Comparison of ENCODE assay signal across 1 cellular context in the genomic region with DNA sequence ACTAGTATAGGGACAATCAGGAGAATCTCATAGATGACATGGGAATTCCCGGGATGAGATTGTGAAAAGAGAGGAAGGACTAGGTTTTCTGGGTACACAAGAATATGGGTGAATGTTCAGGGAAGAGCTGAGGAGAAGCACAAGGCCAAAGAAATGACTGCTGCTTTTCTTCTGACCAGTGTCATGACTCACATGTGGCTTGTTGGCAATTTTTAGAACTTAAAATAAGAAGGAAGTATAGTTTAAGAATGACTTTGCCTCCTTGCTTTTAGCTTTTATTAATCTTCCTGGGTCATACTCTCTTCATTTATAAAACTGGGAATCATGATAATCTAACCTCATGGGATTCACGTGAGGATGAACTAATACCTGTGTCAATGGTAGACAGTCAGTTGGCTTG.
TF ChIP-seq lines count a peak whose summit lies in the region.

No MANE protein-coding gene starts in this region.

TF ChIP-seq in IMR-90, 13 proteins besides CTCF, POLR2A, EP300 and RAD21:
- TF ChIP-seq MXI1 (IDR thresholded peaks at IDR 0.05; ENCODE audit: borderline replicate concordance, low read depth, low read length) (no peak), RFX5 (IDR thresholded peaks at IDR 0.05; ENCODE audit: low read depth, low read length) (no peak), BHLHE40 (IDR thresholded peaks at IDR 0.05; ENCODE audit: low read depth, low read length) (no peak), MAZ (IDR thresholded peaks at IDR 0.05; ENCODE audit: borderline replicate concordance, low read depth, low read length) (no peak), CEBPB (IDR thresholded peaks at IDR 0.05; ENCODE audit: low read depth, low read length) (no peak), CHD1 (IDR thresholded peaks at IDR 0.05; ENCODE audit: low read depth, low read length) (no peak), RCOR1 (IDR thresholded peaks at IDR 0.05; ENCODE audit: insufficient replicate concordance, low read length) (no peak), SMC3 (IDR thresholded peaks at IDR 0.05; ENCODE audit: low read depth, low read length) (no peak), FOS (IDR thresholded peaks at IDR 0.05; ENCODE audit: low read depth, low read length) (no peak), NFE2L2 (IDR thresholded peaks at IDR 0.05; ENCODE audit: low read depth, low read length) (no peak), MAFK (IDR thresholded peaks at IDR 0.05; ENCODE audit: low read depth, low read length) (no peak)
- TF ChIP-seq, protein P1, sequence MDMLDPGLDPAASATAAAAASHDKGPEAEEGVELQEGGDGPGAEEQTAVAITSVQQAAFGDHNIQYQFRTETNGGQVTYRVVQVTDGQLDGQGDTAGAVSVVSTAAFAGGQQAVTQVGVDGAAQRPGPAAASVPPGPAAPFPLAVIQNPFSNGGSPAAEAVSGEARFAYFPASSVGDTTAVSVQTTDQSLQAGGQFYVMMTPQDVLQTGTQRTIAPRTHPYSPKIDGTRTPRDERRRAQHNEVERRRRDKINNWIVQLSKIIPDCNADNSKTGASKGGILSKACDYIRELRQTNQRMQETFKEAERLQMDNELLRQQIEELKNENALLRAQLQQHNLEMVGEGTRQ (IDR thresholded peaks at IDR 0.05; ENCODE audit: low read depth, low read length) = no peak
- TF ChIP-seq, protein P2, sequence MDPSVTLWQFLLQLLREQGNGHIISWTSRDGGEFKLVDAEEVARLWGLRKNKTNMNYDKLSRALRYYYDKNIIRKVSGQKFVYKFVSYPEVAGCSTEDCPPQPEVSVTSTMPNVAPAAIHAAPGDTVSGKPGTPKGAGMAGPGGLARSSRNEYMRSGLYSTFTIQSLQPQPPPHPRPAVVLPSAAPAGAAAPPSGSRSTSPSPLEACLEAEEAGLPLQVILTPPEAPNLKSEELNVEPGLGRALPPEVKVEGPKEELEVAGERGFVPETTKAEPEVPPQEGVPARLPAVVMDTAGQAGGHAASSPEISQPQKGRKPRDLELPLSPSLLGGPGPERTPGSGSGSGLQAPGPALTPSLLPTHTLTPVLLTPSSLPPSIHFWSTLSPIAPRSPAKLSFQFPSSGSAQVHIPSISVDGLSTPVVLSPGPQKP (IDR thresholded peaks at IDR 0.05; ENCODE audit: borderline replicate concordance, low read depth, low read length) = no peak
TF ChIP-seq in IMR-90: peak in this region for 0.
